ENCODE assay signal across 1 cellular context in genomic region chr20:47501483-47502270, GRCh38.
A peak's percentile ranks its signal among the peaks of the same experiment; 100 is the strongest.
TF ChIP-seq lines count a peak whose summit lies in the region.

Gene NCOA3, plus strand, starts transcription at chr20:47501887. Its CDS starts 120,361 bp downstream, at chr20:47622248.

TF ChIP-seq in HepG2, 621 proteins besides CTCF, POLR2A, EP300 and RAD21 (continued from another document and continues in another):
- TF ChIP-seq, protein P1, sequence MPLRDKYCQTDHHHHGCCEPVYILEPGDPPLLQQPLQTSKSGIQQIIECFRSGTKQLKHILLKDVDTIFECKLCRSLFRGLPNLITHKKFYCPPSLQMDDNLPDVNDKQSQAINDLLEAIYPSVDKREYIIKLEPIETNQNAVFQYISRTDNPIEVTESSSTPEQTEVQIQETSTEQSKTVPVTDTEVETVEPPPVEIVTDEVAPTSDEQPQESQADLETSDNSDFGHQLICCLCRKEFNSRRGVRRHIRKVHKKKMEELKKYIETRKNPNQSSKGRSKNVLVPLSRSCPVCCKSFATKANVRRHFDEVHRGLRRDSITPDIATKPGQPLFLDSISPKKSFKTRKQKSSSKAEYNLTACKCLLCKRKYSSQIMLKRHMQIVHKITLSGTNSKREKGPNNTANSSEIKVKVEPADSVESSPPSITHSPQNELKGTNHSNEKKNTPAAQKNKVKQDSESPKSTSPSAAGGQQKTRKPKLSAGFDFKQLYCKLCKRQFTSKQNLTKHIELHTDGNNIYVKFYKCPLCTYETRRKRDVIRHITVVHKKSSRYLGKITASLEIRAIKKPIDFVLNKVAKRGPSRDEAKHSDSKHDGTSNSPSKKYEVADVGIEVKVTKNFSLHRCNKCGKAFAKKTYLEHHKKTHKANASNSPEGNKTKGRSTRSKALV (CRISPR knock-in tag; IDR thresholded peaks at IDR 0.05): peak; percentile 88; the same call in 1 of the 2 replicates
- TF ChIP-seq U2AF2 (IDR thresholded peaks at IDR 0.05; ENCODE audit: low read depth, low read length) (peak; percentile 74; the same call in 1 of the 2 replicates), ZSCAN29 (CRISPR knock-in tag; conservative IDR thresholded peaks at IDR 0.05) (peak; percentile 91; the same call in 1 of the 2 replicates), ZNF281 (CRISPR knock-in tag; IDR thresholded peaks at IDR 0.05; ENCODE audit: borderline replicate concordance) (peak; percentile 99), ZNF124 (CRISPR knock-in tag; IDR thresholded peaks at IDR 0.05) (peak; percentile 98; the same call in 1 of the 2 replicates), ZNF777 (CRISPR knock-in tag; IDR thresholded peaks at IDR 0.05) (peak; percentile 60; the same call in 1 of the 2 replicates), TMF1 (CRISPR knock-in tag; IDR thresholded peaks at IDR 0.05; ENCODE audit: low read depth) (peak; percentile 73; the same call in 1 of the 2 replicates), KLF13 (CRISPR knock-in tag; IDR thresholded peaks at IDR 0.05) (peak; percentile 73; the same call in 1 of the 2 replicates), ETV6 (CRISPR knock-in tag; conservative IDR thresholded peaks at IDR 0.05) (peak; percentile 91; the same call in 1 of the 2 replicates), ZNF556 (CRISPR knock-in tag; IDR thresholded peaks at IDR 0.05; ENCODE audit: borderline replicate concordance) (peak; percentile 88; the same call in 1 of the 2 replicates), CHD4 (IDR thresholded peaks at IDR 0.05; ENCODE audit: borderline replicate concordance, low read length) (0 out of 2 replicates have a peak, but pooled peaks have one; percentile 70), NR2C2 (CRISPR knock-in tag; IDR thresholded peaks at IDR 0.05; ENCODE audit: borderline replicate concordance) (peak; percentile 89), KDM1A (CRISPR knock-in tag; IDR thresholded peaks at IDR 0.05) (no peak), DNMT1 (CRISPR knock-in tag; IDR thresholded peaks at IDR 0.05) (peak; percentile 57), ZNF563 (CRISPR knock-in tag; IDR thresholded peaks at IDR 0.05) (peak; percentile 94), NCOR1 (IDR thresholded peaks at IDR 0.05; ENCODE audit: borderline replicate concordance, low read length) (no peak; the same call in 1 of the 2 replicates), KDM6A (CRISPR knock-in tag; IDR thresholded peaks at IDR 0.05; ENCODE audit: low read depth) (no peak), SP140L (CRISPR knock-in tag; IDR thresholded peaks at IDR 0.05; ENCODE audit: borderline replicate concordance) (peak; percentile 96; the same call in 1 of the 2 replicates), NFYB (CRISPR knock-in tag; IDR thresholded peaks at IDR 0.05) (peak; percentile 59), EEA1 (CRISPR knock-in tag; IDR thresholded peaks at IDR 0.05; ENCODE audit: borderline replicate concordance) (peak; percentile 79), ZNF841 (CRISPR knock-in tag; IDR thresholded peaks at IDR 0.05; ENCODE audit: borderline replicate concordance) (no peak), TRIM22 (IDR thresholded peaks at IDR 0.05) (no peak), SIX1 (CRISPR knock-in tag; IDR thresholded peaks at IDR 0.05; ENCODE audit: borderline replicate concordance) (0 out of 2 replicates have a peak, but pooled peaks have one; percentile 34), MTF2 (CRISPR knock-in tag; IDR thresholded peaks at IDR 0.05; ENCODE audit: borderline replicate concordance) (peak; percentile 91; the same call in 1 of the 2 replicates), GPN1 (CRISPR knock-in tag; IDR thresholded peaks at IDR 0.05; ENCODE audit: borderline replicate concordance) (no peak), NR2F6 (IDR thresholded peaks at IDR 0.05) (0 out of 2 replicates have a peak, but pooled peaks have one; percentile 28), NR2F6 (CRISPR knock-in tag; IDR thresholded peaks at IDR 0.05) (peak; percentile 85), HIVEP1 (CRISPR knock-in tag; IDR thresholded peaks at IDR 0.05) (peak; percentile 98), TRIM24 (CRISPR knock-in tag; IDR thresholded peaks at IDR 0.05) (no peak), MAZ (IDR thresholded peaks at IDR 0.05; ENCODE audit: borderline replicate concordance, low read depth, low read length) (peak; percentile 93), MAZ (CRISPR knock-in tag; IDR thresholded peaks at IDR 0.05; ENCODE audit: low read depth) (peak; percentile 98), ZNF263 (CRISPR knock-in tag; IDR thresholded peaks at IDR 0.05) (peak; percentile 75), ZNF629 (CRISPR knock-in tag; conservative IDR thresholded peaks at IDR 0.05) (peak; percentile 48; the same call in 1 of the 2 replicates), RBFOX2 (IDR thresholded peaks at IDR 0.05; ENCODE audit: low read depth, low read length) (peak; percentile 99), ZNF737 (CRISPR knock-in tag; IDR thresholded peaks at IDR 0.05; ENCODE audit: borderline replicate concordance) (no peak), SOX5 (CRISPR knock-in tag; IDR thresholded peaks at IDR 0.05; ENCODE audit: borderline replicate concordance) (peak; percentile 87), SNRNP70 (IDR thresholded peaks at IDR 0.05; ENCODE audit: low read depth, low read length) (no peak), REPIN1 (CRISPR knock-in tag; IDR thresholded peaks at IDR 0.05; ENCODE audit: borderline replicate concordance, low read depth) (peak; percentile 98), ISX (CRISPR knock-in tag; conservative IDR thresholded peaks at IDR 0.05) (peak; percentile 44; the same call in 1 of the 2 replicates), MEIS1 (CRISPR knock-in tag; IDR thresholded peaks at IDR 0.05; ENCODE audit: borderline replicate concordance) (peak; percentile 92; the same call in 1 of the 2 replicates), ZNF512 (CRISPR knock-in tag; IDR thresholded peaks at IDR 0.05) (peak; percentile 88)
- TF ChIP-seq, protein P2, sequence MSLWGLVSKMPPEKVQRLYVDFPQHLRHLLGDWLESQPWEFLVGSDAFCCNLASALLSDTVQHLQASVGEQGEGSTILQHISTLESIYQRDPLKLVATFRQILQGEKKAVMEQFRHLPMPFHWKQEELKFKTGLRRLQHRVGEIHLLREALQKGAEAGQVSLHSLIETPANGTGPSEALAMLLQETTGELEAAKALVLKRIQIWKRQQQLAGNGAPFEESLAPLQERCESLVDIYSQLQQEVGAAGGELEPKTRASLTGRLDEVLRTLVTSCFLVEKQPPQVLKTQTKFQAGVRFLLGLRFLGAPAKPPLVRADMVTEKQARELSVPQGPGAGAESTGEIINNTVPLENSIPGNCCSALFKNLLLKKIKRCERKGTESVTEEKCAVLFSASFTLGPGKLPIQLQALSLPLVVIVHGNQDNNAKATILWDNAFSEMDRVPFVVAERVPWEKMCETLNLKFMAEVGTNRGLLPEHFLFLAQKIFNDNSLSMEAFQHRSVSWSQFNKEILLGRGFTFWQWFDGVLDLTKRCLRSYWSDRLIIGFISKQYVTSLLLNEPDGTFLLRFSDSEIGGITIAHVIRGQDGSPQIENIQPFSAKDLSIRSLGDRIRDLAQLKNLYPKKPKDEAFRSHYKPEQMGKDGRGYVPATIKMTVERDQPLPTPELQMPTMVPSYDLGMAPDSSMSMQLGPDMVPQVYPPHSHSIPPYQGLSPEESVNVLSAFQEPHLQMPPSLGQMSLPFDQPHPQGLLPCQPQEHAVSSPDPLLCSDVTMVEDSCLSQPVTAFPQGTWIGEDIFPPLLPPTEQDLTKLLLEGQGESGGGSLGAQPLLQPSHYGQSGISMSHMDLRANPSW (CRISPR knock-in tag; IDR thresholded peaks at IDR 0.05; ENCODE audit: borderline replicate concordance): peak; percentile 93; the same call in 1 of the 2 replicates
- TF ChIP-seq, protein P3, sequence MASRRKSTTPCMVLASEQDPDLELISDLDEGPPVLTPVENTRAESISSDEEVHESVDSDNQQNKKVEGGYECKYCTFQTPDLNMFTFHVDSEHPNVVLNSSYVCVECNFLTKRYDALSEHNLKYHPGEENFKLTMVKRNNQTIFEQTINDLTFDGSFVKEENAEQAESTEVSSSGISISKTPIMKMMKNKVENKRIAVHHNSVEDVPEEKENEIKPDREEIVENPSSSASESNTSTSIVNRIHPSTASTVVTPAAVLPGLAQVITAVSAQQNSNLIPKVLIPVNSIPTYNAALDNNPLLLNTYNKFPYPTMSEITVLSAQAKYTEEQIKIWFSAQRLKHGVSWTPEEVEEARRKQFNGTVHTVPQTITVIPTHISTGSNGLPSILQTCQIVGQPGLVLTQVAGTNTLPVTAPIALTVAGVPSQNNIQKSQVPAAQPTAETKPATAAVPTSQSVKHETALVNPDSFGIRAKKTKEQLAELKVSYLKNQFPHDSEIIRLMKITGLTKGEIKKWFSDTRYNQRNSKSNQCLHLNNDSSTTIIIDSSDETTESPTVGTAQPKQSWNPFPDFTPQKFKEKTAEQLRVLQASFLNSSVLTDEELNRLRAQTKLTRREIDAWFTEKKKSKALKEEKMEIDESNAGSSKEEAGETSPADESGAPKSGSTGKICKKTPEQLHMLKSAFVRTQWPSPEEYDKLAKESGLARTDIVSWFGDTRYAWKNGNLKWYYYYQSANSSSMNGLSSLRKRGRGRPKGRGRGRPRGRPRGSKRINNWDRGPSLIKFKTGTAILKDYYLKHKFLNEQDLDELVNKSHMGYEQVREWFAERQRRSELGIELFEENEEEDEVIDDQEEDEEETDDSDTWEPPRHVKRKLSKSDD (CRISPR knock-in tag; IDR thresholded peaks at IDR 0.05; ENCODE audit: low read depth): peak; percentile 96
- TF ChIP-seq, protein P4, sequence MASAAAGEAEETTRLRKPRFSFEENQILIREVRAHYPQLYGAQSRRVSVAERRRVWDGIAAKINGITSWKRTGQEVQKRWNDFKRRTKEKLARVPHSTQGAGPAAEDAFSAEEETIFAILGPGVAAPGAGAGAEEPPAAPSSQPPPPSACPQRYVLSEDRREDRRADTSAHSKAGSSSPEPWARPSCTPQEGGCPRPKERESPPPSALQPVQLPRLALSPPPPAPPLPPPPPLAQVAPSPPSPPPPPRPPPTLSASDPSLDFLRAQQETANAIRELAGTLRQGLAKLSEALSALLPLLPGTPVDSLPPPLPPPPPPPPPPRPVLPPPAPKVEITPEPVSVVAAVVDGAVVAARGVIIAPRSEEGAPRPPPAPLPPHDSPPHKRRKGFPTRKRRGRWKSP (CRISPR knock-in tag; IDR thresholded peaks at IDR 0.05): peak; percentile 96
- TF ChIP-seq, protein P5, sequence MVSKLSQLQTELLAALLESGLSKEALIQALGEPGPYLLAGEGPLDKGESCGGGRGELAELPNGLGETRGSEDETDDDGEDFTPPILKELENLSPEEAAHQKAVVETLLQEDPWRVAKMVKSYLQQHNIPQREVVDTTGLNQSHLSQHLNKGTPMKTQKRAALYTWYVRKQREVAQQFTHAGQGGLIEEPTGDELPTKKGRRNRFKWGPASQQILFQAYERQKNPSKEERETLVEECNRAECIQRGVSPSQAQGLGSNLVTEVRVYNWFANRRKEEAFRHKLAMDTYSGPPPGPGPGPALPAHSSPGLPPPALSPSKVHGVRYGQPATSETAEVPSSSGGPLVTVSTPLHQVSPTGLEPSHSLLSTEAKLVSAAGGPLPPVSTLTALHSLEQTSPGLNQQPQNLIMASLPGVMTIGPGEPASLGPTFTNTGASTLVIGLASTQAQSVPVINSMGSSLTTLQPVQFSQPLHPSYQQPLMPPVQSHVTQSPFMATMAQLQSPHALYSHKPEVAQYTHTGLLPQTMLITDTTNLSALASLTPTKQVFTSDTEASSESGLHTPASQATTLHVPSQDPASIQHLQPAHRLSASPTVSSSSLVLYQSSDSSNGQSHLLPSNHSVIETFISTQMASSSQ (IDR thresholded peaks at IDR 0.05; ENCODE audit: low read depth): no peak
- TF ChIP-seq, protein P5 (CRISPR knock-in tag; IDR thresholded peaks at IDR 0.05; ENCODE audit: borderline replicate concordance): peak; percentile 85
